In genomic region chr13:40790232-40790631, GRCh38 we compare ENCODE assay signal across 8 cellular contexts. TPM values are rescaled to one million over a fixed set of nuclear protein-coding genes. Genes with fewer than 3 reads are reported as not detected.
DNase-seq lines count a peak whose midpoint lies in the region; ATAC-seq and TF ChIP-seq lines count a peak whose summit lies in the region.

No MANE protein-coding gene starts in this region.

- H3K27me3 ChIP-seq in layer of hippocampus (ENCODE audit: control insufficient read depth, insufficient read depth, low read length): no peaks in the 10 kb centered on the region
- no peaks in the 10 kb centered on the region for H3K27me3 ChIP-seq in transverse colon

- peak overlapping the region; percentile 52 to 78 (median 65) for H3K4me3 ChIP-seq in transverse colon

- in situ Hi-C loops in transverse colon (cut with MboI; ENCODE audit: low pct_ligation_motif_present in 1 of 4, low pct_unique_long_range_greater_than_20kb in 1 of 4, low sequenced_read_pairs in 3 of 4): loop anchor here in 3 of 4 donors (10.0 to 25.0 kb wide), 4 partner anchors 125 to 447 kb away; partner anchors contain the start of gene WBP4 (in 1 of the 3)

- 39 to 47% methylated on average over 6 of the region's 6 CpGs for WGBS in transverse colon (ENCODE audit: low coverage in 1 of 2), 2 donors

- H3K27ac Mint-ChIP-seq in activated naive CD4-positive, alpha-beta T cell treated with anti-CD3 and anti-CD28 coated beads for 36 hours: peak overlapping the region; percentile 35
- H3K27ac Mint-ChIP-seq in activated naive CD8-positive, alpha-beta T cell: peak overlapping the region; percentile 81

- no peaks in the 10 kb centered on the region for H3K36me3 ChIP-seq in transverse colon

- peak overlapping the region; percentile 62 for H3K27ac ChIP-seq in layer of hippocampus (ENCODE audit: low read depth, low read length)
- H3K27ac ChIP-seq in transverse colon: peak overlapping the region; percentile 87 to 92 (median 88)

- H3K4me1 Mint-ChIP-seq in activated naive CD4-positive, alpha-beta T cell treated with anti-CD3 and anti-CD28 coated beads for 36 hours (ENCODE audit: low read depth): peaks cover 34% of the 10 kb centered on the region
- peaks cover 34% of the 10 kb centered on the region for H3K4me1 Mint-ChIP-seq in activated naive CD8-positive, alpha-beta T cell (ENCODE audit: low read depth)

- no peak for TF ChIP-seq POLR2A in transverse colon (IDR thresholded peaks at IDR 0.05)

- H3K9me3 Mint-ChIP-seq in activated naive CD4-positive, alpha-beta T cell treated with anti-CD3 and anti-CD28 coated beads for 36 hours: no peaks in the 10 kb centered on the region
- no peaks in the 10 kb centered on the region for H3K9me3 Mint-ChIP-seq in activated naive CD8-positive, alpha-beta T cell (ENCODE audit: low read depth)

- CTCF ChIA-PET in activated naive CD4-positive, alpha-beta T cell treated with anti-CD3 and anti-CD28 coated beads for 36 hours (lab: Charles Lee): interaction anchor here (0.5 to 2.8 kb wide), 4 partner anchors 13 to 264 kb away, joined by 3 to 17 read pairs (median 4); no protein-coding TSS in a partner anchor

- no peaks in the 10 kb centered on the region for H3K27me3 Mint-ChIP-seq in activated naive CD4-positive, alpha-beta T cell treated with anti-CD3 and anti-CD28 coated beads for 36 hours (ENCODE audit: low read depth)
- no peaks in the 10 kb centered on the region for H3K27me3 Mint-ChIP-seq in activated naive CD8-positive, alpha-beta T cell

- TF ChIP-seq CTCF in transverse colon (IDR thresholded peaks at IDR 0.05): no peak

- peak overlapping the region; percentile 81 for H3K4me3 Mint-ChIP-seq in activated naive CD4-positive, alpha-beta T cell treated with anti-CD3 and anti-CD28 coated beads for 36 hours
- peak overlapping the region; percentile 84 for H3K4me3 Mint-ChIP-seq in activated naive CD8-positive, alpha-beta T cell

- peaks cover 5 to 13% (median 10%) of the 10 kb centered on the region in 4 donors for H3K4me1 ChIP-seq in transverse colon

- peaks cover 7% of the 10 kb centered on the region for H3K36me3 Mint-ChIP-seq in activated naive CD4-positive, alpha-beta T cell treated with anti-CD3 and anti-CD28 coated beads for 36 hours (ENCODE audit: low read depth)
- H3K36me3 Mint-ChIP-seq in activated naive CD8-positive, alpha-beta T cell: no peaks in the 10 kb centered on the region

- no peaks in the 10 kb centered on the region for H3K9me3 ChIP-seq in transverse colon

- DNase-seq in activated naive CD4-positive, alpha-beta T cell treated with anti-CD3 and anti-CD28 coated beads for 36 hours: no peak
- no peak for DNase-seq in activated naive CD4-positive, alpha-beta T cell treated with Interleukin-2 at 50 U/mL for 16 hours
- DNase-seq in transverse colon: no peak
- DNase-seq in hippocampal formation (lab: John Stamatoyannopoulos, UW): no peak

- ATAC-seq in HG02759 (IDR thresholded peaks at IDR 0.05; ENCODE audit: unreplicated experiment) (no peak), HG02981 (IDR thresholded peaks at IDR 0.05; ENCODE audit: unreplicated experiment) (no peak)

- intact Hi-C loops in activated naive CD4-positive, alpha-beta T cell treated with anti-CD3 and anti-CD28 coated beads for 36 hours (cut with micrococcal nuclease): no loop called here
- intact Hi-C loops in transverse colon (cut with DNase I; ENCODE audit: low total_unique reads): no loop called here

- TF ChIP-seq EP300 in transverse colon (IDR thresholded peaks at IDR 0.05; ENCODE audit: low read depth): no peak

RNA-seq across cellular contexts. Expression of gene SLC25A15, which starts 0.8 kb away (rescaled TPM):
- 10 to 100 TPM; 15.5 to 15.6 TPM for total RNA-seq in activated naive CD4-positive, alpha-beta T cell treated with anti-CD3 and anti-CD28 coated beads for 36 hours
- 10 to 100 TPM in 2 of 4 donors, 1 to 10 TPM in 2; 3.0 to 30.6 (median 10.1) TPM for total RNA-seq in transverse colon

RNA-seq across cellular contexts. Expression of gene MRPS31, which starts 19.2 kb away (rescaled TPM):
- 10 to 100 TPM; 28.4 to 28.8 TPM for total RNA-seq in activated naive CD4-positive, alpha-beta T cell treated with anti-CD3 and anti-CD28 coated beads for 36 hours
- 10 to 100 TPM; 16.1 to 50.2 (median 25.0) TPM for total RNA-seq in transverse colon
